8 cellular contexts compared by ENCODE assay signal in genomic region chr19:1355258-1355973, GRCh38. TPM values are rescaled to one million over a fixed set of nuclear protein-coding genes. Genes with fewer than 3 reads are reported as not detected.
DNase-seq lines count a peak whose midpoint lies in the region; ATAC-seq and TF ChIP-seq lines count a peak whose summit lies in the region.

No MANE protein-coding gene starts in this region.

- peak overlapping the region; percentile 62 to 91 for H3K4ac ChIP-seq in mesenchymal stem cell (ENCODE audit: low read depth in 1 of 2, low read length in 2 of 2)

- H3K27me3 ChIP-seq in mesenchymal stem cell (ENCODE audit: control insufficient read depth in 1 of 2, insufficient read depth in 1 of 2, low read length in 2 of 2) (no peaks in the 10 kb centered on the region), tibial artery (no peaks in the 10 kb centered on the region)

- H3K9me3 Mint-ChIP-seq in central memory CD8-positive, alpha-beta T cell = no peaks in the 10 kb centered on the region

- peak overlapping the region; percentile 67 for H2BK15ac ChIP-seq in mesenchymal stem cell (ENCODE audit: low read depth, poor library complexity, severe bottlenecking)

- H3K36me3 Mint-ChIP-seq in central memory CD8-positive, alpha-beta T cell (ENCODE audit: insufficient read depth) = peaks cover 18% of the 10 kb centered on the region

- intact Hi-C loops in tibial artery (cut with DNase I; ENCODE audit: low total_unique reads) = loop anchor here (10.0 kb wide), 1 partner anchor 49 kb away; the partner anchor contains the start of genes DAZAP1 and GAMT

- WGBS in mesenchymal stem cell = 2% methylated on average over 26 of the region's 26 CpGs

- peak overlapping the region in 1 of 2 experiments; percentile 96 for H3K14ac ChIP-seq in mesenchymal stem cell (ENCODE audit: low read length in 2 of 2)

- H3K9me3 ChIP-seq in mesenchymal stem cell (ENCODE audit: control insufficient read depth, low read length) (no peaks in the 10 kb centered on the region), tibial artery (no peaks in the 10 kb centered on the region)

- peak overlapping the region; percentile 84 for H4K91ac ChIP-seq in mesenchymal stem cell (ENCODE audit: low read length)

- H2BK120ac ChIP-seq in mesenchymal stem cell (ENCODE audit: low read depth, low read length) = no peak overlapping the region

- peak overlapping the region; percentile 75 for H2AFZ ChIP-seq in mesenchymal stem cell (ENCODE audit: low read depth, low read length)

- H3K4me1 Mint-ChIP-seq in central memory CD8-positive, alpha-beta T cell = peaks cover 9% of the 10 kb centered on the region

- ATAC-seq in central memory CD8-positive, alpha-beta T cell (replicated peaks; ENCODE audit: extremely low read depth, poor library complexity, severe bottlenecking) = no peak
- ATAC-seq in GM19397 (IDR thresholded peaks at IDR 0.05; ENCODE audit: unreplicated experiment) = no peak
- no peak for ATAC-seq in GM18505 (IDR thresholded peaks at IDR 0.05; ENCODE audit: unreplicated experiment)

- no peak overlapping the region for H2BK5ac ChIP-seq in mesenchymal stem cell (ENCODE audit: low read depth, low read length, poor library complexity, severe bottlenecking)

- H3K79me1 ChIP-seq in mesenchymal stem cell (replicated peaks; ENCODE audit: low read length, poor library complexity, severe bottlenecking) = peaks cover 11% of the 10 kb centered on the region

- H3K4me3 Mint-ChIP-seq in central memory CD8-positive, alpha-beta T cell = peak overlapping the region; percentile 92

- peak; percentile 24 for DNase-seq in ELR (ENCODE audit: low read depth)
- peak; percentile 69 for DNase-seq in NCI-H69 (lab: John Stamatoyannopoulos, UW)
- DNase-seq in central memory CD8-positive, alpha-beta T cell (ENCODE audit: low spot score in 2 of 2) = no peak
- no peak for DNase-seq in mesenchymal stem cell
- DNase-seq in tibial artery = no peak
- no peak for DNase-seq in amniotic stem cell (lab: John Stamatoyannopoulos, UW)

- TF ChIP-seq POLR2A in GM18505 (IDR thresholded peaks at IDR 0.05; ENCODE audit: borderline replicate concordance, extremely low read depth, insufficient read depth, insufficient read length) = no peak

- peak overlapping the region in 1 of 2 experiments; percentile 50 for H2BK12ac ChIP-seq in mesenchymal stem cell (ENCODE audit: low read length in 2 of 2)

- H3K27me3 Mint-ChIP-seq in central memory CD8-positive, alpha-beta T cell = no peaks in the 10 kb centered on the region

- peak overlapping the region; percentile 81 to 84 for H3K4me3 ChIP-seq in mesenchymal stem cell (ENCODE audit: insufficient read depth in 1 of 2, low read depth in 1 of 2, low read length in 2 of 2)
- H3K4me3 ChIP-seq in tibial artery = peak overlapping the region; percentile 79 to 97

- H3K36me3 ChIP-seq in mesenchymal stem cell (ENCODE audit: control insufficient read depth in 1 of 2, insufficient read depth in 2 of 2, low read depth in 1 of 2, low read length in 2 of 2) (peaks cover 20 to 38% of the 10 kb centered on the region in 2 experiments), tibial artery (peaks cover 12 to 26% (median 23%) of the 10 kb centered on the region in 3 donors)

- H3K27ac Mint-ChIP-seq in central memory CD8-positive, alpha-beta T cell (ENCODE audit: low read depth) = peak overlapping the region; percentile 79

- peaks cover 19% of the 10 kb centered on the region for H3K4me1 ChIP-seq in mesenchymal stem cell (ENCODE audit: control insufficient read depth, insufficient read depth, low read depth, low read length)
- H3K4me1 ChIP-seq in tibial artery = peaks cover 0 to 31% (median 26%) of the 10 kb centered on the region in 4 donors

- no peak overlapping the region for H3K27ac ChIP-seq in mesenchymal stem cell (ENCODE audit: low read length, poor library complexity, severe bottlenecking)
- peak overlapping the region; percentile 94 to 96 for H3K27ac ChIP-seq in tibial artery

- H3K9ac ChIP-seq in mesenchymal stem cell (ENCODE audit: low read length) = peak overlapping the region; percentile 86

- TF ChIP-seq CTCF in tibial artery (IDR thresholded peaks at IDR 0.05) = no peak

- H2AK5ac ChIP-seq in mesenchymal stem cell (ENCODE audit: low read length, severe bottlenecking) = no peak overlapping the region

- peak overlapping the region; percentile 82 to 95 for H3K18ac ChIP-seq in mesenchymal stem cell (ENCODE audit: low read depth in 1 of 2, low read length in 2 of 2)

- peak overlapping the region; percentile 95 for H3K4me2 ChIP-seq in mesenchymal stem cell (ENCODE audit: low read length, poor library complexity, severe bottlenecking)

- peak overlapping the region; percentile 61 to 86 for H3K23ac ChIP-seq in mesenchymal stem cell (ENCODE audit: low read length in 2 of 2)

- H4K8ac ChIP-seq in mesenchymal stem cell (ENCODE audit: low read length) = no peak overlapping the region

RNA-seq across cellular contexts. Expression of gene NDUFS7, which starts 28.3 kb away (rescaled TPM):
- polyA plus RNA-seq in mesenchymal stem cell (2013, experiment 1 of 2) = 54.3 TPM
- polyA plus RNA-seq in mesenchymal stem cell (2013, experiment 2 of 2) = 52.4 TPM

RNA-seq across cellular contexts. Expression of gene GAMT, which starts 45.9 kb away (rescaled TPM):
- polyA plus RNA-seq in mesenchymal stem cell (2013, experiment 1 of 2) = 33.5 TPM
- polyA plus RNA-seq in mesenchymal stem cell (2013, experiment 2 of 2) = 34.5 TPM

RNA-seq across cellular contexts. Expression of gene DAZAP1, which starts 52.0 kb away (rescaled TPM):
- polyA plus RNA-seq in mesenchymal stem cell (2013, experiment 1 of 2) = 65.2 TPM
- 66.2 TPM for polyA plus RNA-seq in mesenchymal stem cell (2013, experiment 2 of 2)

Comparison
In these comparisons a context has a peak if more than half of its experiments do, and no peak if none do; other contexts are left out.
1. DNase-seq: peak in ELR (single experiment) and NCI-H69 (single experiment); none in central memory CD8-positive, alpha-beta T cell (0 of 2), mesenchymal stem cell (single experiment), tibial artery (0 of 2) and amniotic stem cell (single experiment).